Comparison of ENCODE assay signal across 1 cellular context in the genomic region with DNA sequence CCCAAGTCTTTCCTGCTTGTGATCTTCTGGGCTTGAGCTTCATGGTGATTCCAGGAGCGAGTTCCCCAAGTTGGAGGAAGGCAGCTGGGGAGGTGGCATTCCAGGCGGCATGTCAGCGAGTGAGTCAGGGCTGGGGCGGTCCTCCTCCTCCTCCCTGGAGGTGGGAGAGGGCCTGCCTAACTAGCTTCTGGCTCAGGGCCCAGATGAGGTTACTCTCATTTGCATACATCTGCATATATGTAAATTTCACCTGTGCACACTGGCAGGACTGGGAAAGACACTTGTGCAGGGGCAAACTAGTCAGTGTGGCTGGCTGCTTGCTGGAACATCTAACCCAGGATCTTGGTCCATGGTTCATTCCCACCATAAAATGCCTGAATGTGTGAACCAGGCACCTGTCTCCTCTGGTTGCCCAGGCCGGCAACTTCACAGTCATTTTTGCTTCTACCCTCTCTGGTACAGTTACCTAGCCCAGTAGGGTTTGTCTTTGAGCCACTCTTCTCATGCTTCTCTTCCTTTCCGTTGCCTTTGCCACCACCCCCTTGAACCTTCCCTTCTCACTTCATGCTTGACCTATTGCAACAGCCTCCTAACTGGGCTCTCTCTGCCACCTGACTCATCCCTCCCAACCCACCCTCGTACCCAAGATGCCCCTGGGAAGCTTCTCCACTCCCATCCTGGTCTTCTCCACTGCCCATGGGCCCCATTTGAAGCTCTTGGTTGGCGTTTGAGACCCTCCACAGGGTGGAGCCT.
TF ChIP-seq lines count a peak whose summit lies in the region.

No MANE protein-coding gene starts in this region.

TF ChIP-seq in HEK293, 187 proteins besides CTCF, POLR2A, EP300 and RAD21 (continued from another document):
- TF ChIP-seq ZNF529 (tag by site-specific recombination; IDR thresholded peaks at IDR 0.05; ENCODE audit: insufficient replicate concordance) (no peak), KLF8 (tag by site-specific recombination; IDR thresholded peaks at IDR 0.05) (no peak), ZNF10 (tag by site-specific recombination; IDR thresholded peaks at IDR 0.05) (no peak), ATF2 (tag by site-specific recombination; IDR thresholded peaks at IDR 0.05; ENCODE audit: low read depth) (no peak), ZFHX2 (tag by site-specific recombination; conservative IDR thresholded peaks at IDR 0.05) (peak; percentile 67), ZNF645 (tag by site-specific recombination; IDR thresholded peaks at IDR 0.05) (no peak), HIC1 (tag by site-specific recombination; IDR thresholded peaks at IDR 0.05) (no peak), EGR2 (tag by site-specific recombination; IDR thresholded peaks at IDR 0.05; ENCODE audit: low read depth) (peak; percentile 51), ZNF501 (tag by site-specific recombination; IDR thresholded peaks at IDR 0.05) (no peak), KLF16 (tag by site-specific recombination; IDR thresholded peaks at IDR 0.05) (no peak), ZNF223 (tag by site-specific recombination; IDR thresholded peaks at IDR 0.05) (no peak), IKZF3 (tag by site-specific recombination; IDR thresholded peaks at IDR 0.05) (no peak), ZBTB20 (tag by site-specific recombination; IDR thresholded peaks at IDR 0.05) (no peak), GFI1B (tag by site-specific recombination; IDR thresholded peaks at IDR 0.05) (no peak), ZNF514 (tag by site-specific recombination; IDR thresholded peaks at IDR 0.05) (no peak), ZSCAN5A (tag by site-specific recombination; IDR thresholded peaks at IDR 0.05) (no peak), SP7 (tag by site-specific recombination; IDR thresholded peaks at IDR 0.05) (peak; percentile 26; the same call in 1 of the 2 replicates)
- TF ChIP-seq, protein P1, sequence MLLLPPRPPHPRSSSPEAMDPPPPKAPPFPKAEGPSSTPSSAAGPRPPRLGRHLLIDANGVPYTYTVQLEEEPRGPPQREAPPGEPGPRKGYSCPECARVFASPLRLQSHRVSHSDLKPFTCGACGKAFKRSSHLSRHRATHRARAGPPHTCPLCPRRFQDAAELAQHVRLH (tag by site-specific recombination; IDR thresholded peaks at IDR 0.05) = no peak
- TF ChIP-seq, protein P2, sequence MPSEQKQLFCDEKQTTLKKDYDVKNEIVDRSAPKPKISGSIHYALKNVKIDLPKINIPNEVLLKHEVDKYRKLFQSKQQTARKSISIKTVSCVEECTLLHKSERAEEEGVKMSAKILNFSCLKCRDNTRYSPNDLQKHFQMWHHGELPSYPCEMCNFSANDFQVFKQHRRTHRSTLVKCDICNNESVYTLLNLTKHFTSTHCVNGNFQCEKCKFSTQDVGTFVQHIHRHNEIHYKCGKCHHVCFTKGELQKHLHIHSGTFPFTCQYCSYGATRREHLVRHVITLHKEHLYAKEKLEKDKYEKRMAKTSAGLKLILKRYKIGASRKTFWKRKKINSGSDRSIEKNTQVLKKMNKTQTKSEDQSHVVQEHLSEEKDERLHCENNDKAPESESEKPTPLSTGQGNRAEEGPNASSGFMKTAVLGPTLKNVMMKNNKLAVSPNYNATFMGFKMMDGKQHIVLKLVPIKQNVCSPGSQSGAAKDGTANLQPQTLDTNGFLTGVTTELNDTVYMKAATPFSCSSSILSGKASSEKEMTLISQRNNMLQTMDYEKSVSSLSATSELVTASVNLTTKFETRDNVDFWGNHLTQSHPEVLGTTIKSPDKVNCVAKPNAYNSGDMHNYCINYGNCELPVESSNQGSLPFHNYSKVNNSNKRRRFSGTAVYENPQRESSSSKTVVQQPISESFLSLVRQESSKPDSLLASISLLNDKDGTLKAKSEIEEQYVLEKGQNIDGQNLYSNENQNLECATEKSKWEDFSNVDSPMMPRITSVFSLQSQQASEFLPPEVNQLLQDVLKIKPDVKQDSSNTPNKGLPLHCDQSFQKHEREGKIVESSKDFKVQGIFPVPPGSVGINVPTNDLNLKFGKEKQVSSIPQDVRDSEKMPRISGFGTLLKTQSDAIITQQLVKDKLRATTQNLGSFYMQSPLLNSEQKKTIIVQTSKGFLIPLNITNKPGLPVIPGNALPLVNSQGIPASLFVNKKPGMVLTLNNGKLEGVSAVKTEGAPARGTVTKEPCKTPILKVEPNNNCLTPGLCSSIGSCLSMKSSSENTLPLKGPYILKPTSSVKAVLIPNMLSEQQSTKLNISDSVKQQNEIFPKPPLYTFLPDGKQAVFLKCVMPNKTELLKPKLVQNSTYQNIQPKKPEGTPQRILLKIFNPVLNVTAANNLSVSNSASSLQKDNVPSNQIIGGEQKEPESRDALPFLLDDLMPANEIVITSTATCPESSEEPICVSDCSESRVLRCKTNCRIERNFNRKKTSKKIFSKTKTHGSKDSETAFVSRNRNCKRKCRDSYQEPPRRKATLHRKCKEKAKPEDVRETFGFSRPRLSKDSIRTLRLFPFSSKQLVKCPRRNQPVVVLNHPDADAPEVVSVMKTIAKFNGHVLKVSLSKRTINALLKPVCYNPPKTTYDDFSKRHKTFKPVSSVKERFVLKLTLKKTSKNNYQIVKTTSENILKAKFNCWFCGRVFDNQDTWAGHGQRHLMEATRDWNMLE (tag by site-specific recombination; conservative IDR thresholded peaks at IDR 0.05; ENCODE audit: low read depth) = no peak
